In genomic region chr4:143700060-143700419, GRCh38 we compare ENCODE assay signal across 10 cellular contexts. TPM values are rescaled to one million over a fixed set of nuclear protein-coding genes. Genes with fewer than 3 reads are reported as not detected.
DNase-seq lines count a peak whose midpoint lies in the region; ATAC-seq, FAIRE-seq and TF ChIP-seq lines count a peak whose summit lies in the region.
"Had no signal": no experiment of that assay in that cellular context is flagged by ENCODE, and none has a peak within 500 bp of the region (broad histone marks: within the 10 kb centered on the region; RNA-seq: fewer than 3 reads in every experiment).

No MANE protein-coding gene starts in this region.

- peaks cover 36% of the 10 kb centered on the region for H3K27me3 ChIP-seq in astrocyte (ENCODE audit: insufficient read depth, low read length)
- peaks cover 12% of the 10 kb centered on the region for H3K27me3 ChIP-seq in thyroid gland
- H3K27me3 ChIP-seq: BLaER1 treated with 17β-estradiol and CSF1 and Interleukin-3, amounts not matched to agents 10 nM and 100 nM had no signal

- WGBS in thyroid gland, 2 donors = 2 to 3% methylated on average over 9 to 12 of the region's 32 CpGs

- intact Hi-C loops in activated CD4-positive, alpha-beta T cell treated with anti-CD3 and anti-CD28 coated beads for 36 hours (cut with DNase I, micrococcal nuclease) = no loop called here
- intact Hi-C loops in thyroid gland (cut with DNase I) = no loop called here

- peak overlapping the region; percentile 23 for H3K4me3 ChIP-seq in astrocyte (ENCODE audit: insufficient read depth, low read depth, low read length)
- H3K4me3 ChIP-seq in thyroid gland (replicated peaks in 1 of 3) = no peak overlapping the region
- H3K4me3 ChIP-seq: BLaER1 treated with 17β-estradiol and CSF1 and Interleukin-3, amounts not matched to agents 10 nM and 100 nM had no signal

- H3K9me3 Mint-ChIP-seq in activated CD4-positive, alpha-beta T cell treated with anti-CD3 and anti-CD28 coated beads for 36 hours (ENCODE audit: low read depth) = no peaks in the 10 kb centered on the region
- H3K9me3 Mint-ChIP-seq in astrocyte (ENCODE audit: unreplicated experiment) = peaks cover 16% of the 10 kb centered on the region

- H3K4me1 Mint-ChIP-seq in activated CD4-positive, alpha-beta T cell treated with anti-CD3 and anti-CD28 coated beads for 36 hours = peaks cover 8% of the 10 kb centered on the region
- H3K4me1 Mint-ChIP-seq in astrocyte (ENCODE audit: low read depth, unreplicated experiment) = no peaks in the 10 kb centered on the region

- no peak for ATAC-seq in activated CD4-positive, alpha-beta T cell treated with anti-CD3 and anti-CD28 coated beads for 36 hours
- ATAC-seq in esophagus mucosa = no peak

- H2AFZ ChIP-seq in astrocyte (ENCODE audit: low read depth, low read length) = peak overlapping the region; percentile 15

- H3K27ac Mint-ChIP-seq in activated CD4-positive, alpha-beta T cell treated with anti-CD3 and anti-CD28 coated beads for 36 hours = no peak overlapping the region
- no peak overlapping the region for H3K27ac Mint-ChIP-seq in astrocyte (ENCODE audit: unreplicated experiment)

- peaks cover 43% of the 10 kb centered on the region for H3K27me3 Mint-ChIP-seq in activated CD4-positive, alpha-beta T cell treated with anti-CD3 and anti-CD28 coated beads for 36 hours
- peaks cover 64% of the 10 kb centered on the region for H3K27me3 Mint-ChIP-seq in astrocyte (ENCODE audit: low read depth, unreplicated experiment)

- CTCF ChIA-PET in activated CD4-positive, alpha-beta T cell treated with anti-CD3 and anti-CD28 coated beads for 36 hours (lab: Charles Lee) = interaction anchor here (0.7 kb wide), 1 partner anchor 15 kb away, joined by 3 read pairs; no protein-coding TSS in a partner anchor

- H3K79me2 ChIP-seq in astrocyte (ENCODE audit: insufficient read depth, low read length) = no peaks in the 10 kb centered on the region

- H3K27ac ChIP-seq in astrocyte (ENCODE audit: low read depth, low read length) (no peak overlapping the region), thyroid gland (no peak overlapping the region)
- H3K27ac ChIP-seq: BLaER1 treated with 17β-estradiol and CSF1 and Interleukin-3, amounts not matched to agents 10 nM and 100 nM had no signal

- in situ Hi-C loops in KBM-7 (cut with MboI; ENCODE audit: low pct_unique_long_range_greater_than_20kb, low sequenced_read_pairs) = no loop called here

- TF ChIP-seq POLR2A in thyroid gland (IDR thresholded peaks at IDR 0.05) = no peak

- no peaks in the 10 kb centered on the region for H3K36me3 ChIP-seq in astrocyte (ENCODE audit: insufficient read depth, low read length)
- no peaks in the 10 kb centered on the region for H3K36me3 ChIP-seq in thyroid gland
- H3K36me3 ChIP-seq: BLaER1 treated with 17β-estradiol and CSF1 and Interleukin-3, amounts not matched to agents 10 nM and 100 nM had no signal

- no peak for FAIRE-seq in astrocyte (lab: Jason Lieb, UNC)
- FAIRE-seq: keratinocyte had no signal

- H3K4me2 ChIP-seq in astrocyte (ENCODE audit: low read length) = peak overlapping the region; percentile 69
- H3K4me2 ChIP-seq: BLaER1 treated with 17β-estradiol and CSF1 and Interleukin-3, amounts not matched to agents 10 nM and 100 nM had no signal

- no peak for TF ChIP-seq CTCF in astrocyte (IDR thresholded peaks at IDR 0.05; ENCODE audit: insufficient read depth, low read depth, low read length)
- TF ChIP-seq CTCF in thyroid gland (IDR thresholded peaks at IDR 0.05) = no peak

- no peaks in the 10 kb centered on the region for H3K9me3 ChIP-seq in astrocyte (ENCODE audit: insufficient read depth, low read depth, low read length)
- H3K9me3 ChIP-seq in thyroid gland = no peaks in the 10 kb centered on the region

- no peaks in the 10 kb centered on the region for H3K36me3 Mint-ChIP-seq in activated CD4-positive, alpha-beta T cell treated with anti-CD3 and anti-CD28 coated beads for 36 hours (ENCODE audit: low read depth)
- peaks cover 6% of the 10 kb centered on the region for H3K36me3 Mint-ChIP-seq in astrocyte (ENCODE audit: low read depth, unreplicated experiment)

- POLR2A ChIA-PET in activated CD4-positive, alpha-beta T cell treated with anti-CD3 and anti-CD28 coated beads for 36 hours (lab: Charles Lee) = no interaction called here

- H3K4me3 Mint-ChIP-seq in activated CD4-positive, alpha-beta T cell treated with anti-CD3 and anti-CD28 coated beads for 36 hours = no peak overlapping the region
- no peak overlapping the region for H3K4me3 Mint-ChIP-seq in astrocyte (ENCODE audit: unreplicated experiment)

- no peaks in the 10 kb centered on the region for H4K20me1 ChIP-seq in astrocyte (ENCODE audit: insufficient read depth, low read length)
- H4K20me1 ChIP-seq: BLaER1 treated with 17β-estradiol and CSF1 and Interleukin-3, amounts not matched to agents 10 nM and 100 nM had no signal

- DNase-seq in activated CD4-positive, alpha-beta T cell treated with anti-CD3 and anti-CD28 coated beads for 36 hours = peak; percentile 9
- DNase-seq in activated CD4-positive, alpha-beta T cell treated with anti-CD3 and anti-CD28 coated beads, Interleukin-2, amount 50 U/mL, for 4 hours = no peak
- peak; percentile 6 for DNase-seq in astrocyte (ENCODE audit: low read depth)
- DNase-seq in iPS-NIHi11 (ENCODE audit: low spot score) = peak; percentile 46
- DNase-seq in thyroid gland = peak; percentile 36 to 55
- DNase-seq in KBM-7 = no peak
- no peak for DNase-seq in cerebellar cortex (ENCODE audit: low spot score)

- no peak overlapping the region for H3K9ac ChIP-seq in astrocyte (ENCODE audit: low read length)
- H3K9ac ChIP-seq: BLaER1 treated with 17β-estradiol and CSF1 and Interleukin-3, amounts not matched to agents 10 nM and 100 nM had no signal

- peaks cover 5% of the 10 kb centered on the region for H3K4me1 ChIP-seq in astrocyte (ENCODE audit: insufficient read depth, low read length)
- peaks cover 13 to 16% of the 10 kb centered on the region in 2 donors for H3K4me1 ChIP-seq in thyroid gland
- H3K4me1 ChIP-seq: BLaER1 treated with 17β-estradiol and CSF1 and Interleukin-3, amounts not matched to agents 10 nM and 100 nM had no signal

RNA-seq across cellular contexts. Expression of gene FREM3, which starts 0.4 kb away (rescaled TPM):
- not detected for total RNA-seq in activated CD4-positive, alpha-beta T cell treated with anti-CD3 and anti-CD28 coated beads for 36 hours
- total RNA-seq in astrocyte = not detected in 2 replicates
- not detected for total RNA-seq in thyroid gland
- not detected for total RNA-seq in esophagus mucosa

Comparison
In these comparisons a context has a peak if more than half of its experiments do, and no peak if none do; other contexts are left out.
1. DNase-seq: peak in activated CD4-positive, alpha-beta T cell treated with anti-CD3 and anti-CD28 coated beads for 36 hours (single experiment), astrocyte (single experiment), iPS-NIHi11 (single experiment) and thyroid gland (2 of 2); none in activated CD4-positive, alpha-beta T cell treated with anti-CD3 and anti-CD28 coated beads, Interleukin-2, amount 50 U/mL, for 4 hours (0 of 2), KBM-7 (single experiment) and cerebellar cortex (single experiment).